1 cellular context compared by ENCODE assay signal in the genomic region with DNA sequence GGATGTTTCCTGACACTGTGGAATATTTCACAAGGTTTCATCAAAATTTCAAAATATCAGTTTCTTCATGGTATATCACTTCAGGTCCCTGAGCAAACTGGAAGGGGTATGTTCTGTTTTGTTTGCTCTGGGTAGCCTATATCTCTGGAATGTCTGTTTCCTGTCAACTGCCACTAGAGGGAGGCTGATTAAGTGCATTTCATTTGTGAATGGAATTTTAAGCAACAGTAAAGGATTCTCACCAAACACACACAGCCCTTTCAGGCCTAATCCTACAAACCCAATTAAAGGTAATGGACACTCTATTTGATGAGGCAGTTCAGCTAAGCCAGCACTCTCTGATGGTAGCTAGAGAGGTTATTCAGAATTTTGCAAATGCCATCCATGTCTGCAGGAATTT.
TF ChIP-seq lines count a peak whose summit lies in the region.

No MANE protein-coding gene starts in this region.

TF ChIP-seq in GM12878, 131 proteins besides CTCF, POLR2A, EP300 and RAD21 (continued from another document):
- TF ChIP-seq ZBTB33 (IDR thresholded peaks at IDR 0.05) (no peak), CBX3 (IDR thresholded peaks at IDR 0.05; ENCODE audit: borderline replicate concordance, low read depth) (no peak), DPF2 (IDR thresholded peaks at IDR 0.05) (no peak), RELA (IDR thresholded peaks at IDR 0.05; ENCODE audit: borderline replicate concordance, partially characterized antibody) (no peak), LARP7 (IDR thresholded peaks at IDR 0.05) (no peak), HSF1 (IDR thresholded peaks at IDR 0.05; ENCODE audit: low read depth, low read length) (no peak)
- TF ChIP-seq, protein P1, sequence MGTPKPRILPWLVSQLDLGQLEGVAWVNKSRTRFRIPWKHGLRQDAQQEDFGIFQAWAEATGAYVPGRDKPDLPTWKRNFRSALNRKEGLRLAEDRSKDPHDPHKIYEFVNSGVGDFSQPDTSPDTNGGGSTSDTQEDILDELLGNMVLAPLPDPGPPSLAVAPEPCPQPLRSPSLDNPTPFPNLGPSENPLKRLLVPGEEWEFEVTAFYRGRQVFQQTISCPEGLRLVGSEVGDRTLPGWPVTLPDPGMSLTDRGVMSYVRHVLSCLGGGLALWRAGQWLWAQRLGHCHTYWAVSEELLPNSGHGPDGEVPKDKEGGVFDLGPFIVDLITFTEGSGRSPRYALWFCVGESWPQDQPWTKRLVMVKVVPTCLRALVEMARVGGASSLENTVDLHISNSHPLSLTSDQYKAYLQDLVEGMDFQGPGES (IDR thresholded peaks at IDR 0.05): no peak
TF ChIP-seq in GM12878: peak in this region for 0.
